Comparison of ENCODE assay signal across 1 cellular context in the genomic region with DNA sequence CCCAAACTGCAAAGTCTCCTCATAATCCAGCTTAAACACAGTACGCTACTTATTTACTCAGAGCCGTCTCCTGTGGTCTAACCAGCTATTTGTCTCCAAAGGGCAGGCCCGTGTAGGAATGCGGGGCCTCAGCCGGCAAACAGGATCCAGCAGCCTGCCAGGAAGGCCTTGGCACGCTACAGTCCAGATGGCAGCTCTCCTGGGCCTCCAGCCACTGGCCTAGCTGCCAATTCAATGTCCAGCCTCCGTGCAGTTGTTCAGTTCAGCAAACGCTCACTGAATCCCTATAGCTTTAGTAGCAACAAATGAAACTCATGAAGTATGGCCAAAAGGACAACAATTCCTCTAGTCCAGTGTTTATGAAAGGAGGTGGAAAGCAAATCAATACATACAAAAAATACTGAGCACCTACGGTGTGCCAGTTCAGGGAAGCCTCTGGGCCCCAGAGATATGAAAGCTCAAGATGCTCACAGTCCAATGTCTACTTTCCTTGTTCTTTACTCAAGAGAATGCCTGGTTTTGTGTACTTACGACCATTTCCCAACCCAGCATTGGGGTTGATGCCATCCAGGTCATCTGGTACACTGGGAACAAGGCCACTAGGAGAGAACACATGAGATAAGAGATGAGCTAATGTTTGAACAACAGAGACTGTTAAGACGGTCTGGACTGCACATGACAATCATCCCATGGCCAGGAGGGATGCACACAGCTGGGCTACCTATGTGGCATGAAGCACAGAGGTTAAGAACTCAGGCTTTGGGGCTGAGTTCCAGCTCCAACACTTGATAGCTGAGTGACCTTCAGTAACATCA.
TF ChIP-seq lines count a peak whose summit lies in the region.

No MANE protein-coding gene starts in this region.

TF ChIP-seq in HepG2, 621 proteins besides CTCF, POLR2A, EP300 and RAD21 (continued from another document and continues in another):
- TF ChIP-seq NR2C2 (CRISPR knock-in tag; IDR thresholded peaks at IDR 0.05; ENCODE audit: borderline replicate concordance) (peak; percentile 74; the same call in 1 of the 2 replicates), ZBTB21 (CRISPR knock-in tag; IDR thresholded peaks at IDR 0.05) (peak; percentile 53; the same call in 1 of the 2 replicates), SOX13 (IDR thresholded peaks at IDR 0.05) (peak; percentile 86), SOX13 (CRISPR knock-in tag; conservative IDR thresholded peaks at IDR 0.05 in 1 of 2, IDR thresholded peaks at IDR 0.05 in 1 of 2) (peak in 1 of 2 experiments; percentile 97; a peak in 2 of 4 replicates), PATZ1 (CRISPR knock-in tag; IDR thresholded peaks at IDR 0.05) (peak; percentile 59), U2AF1 (optimal IDR thresholded peaks at IDR 0.05; ENCODE audit: low read depth, low read length) (no peak), RERE (CRISPR knock-in tag; IDR thresholded peaks at IDR 0.05; ENCODE audit: low read depth) (peak; percentile 94), XBP1 (CRISPR knock-in tag; IDR thresholded peaks at IDR 0.05) (no peak), ATF1 (CRISPR knock-in tag; IDR thresholded peaks at IDR 0.05) (peak; percentile 59; the same call in 1 of the 2 replicates), PLRG1 (conservative IDR thresholded peaks at IDR 0.05) (no peak), YEATS4 (CRISPR knock-in tag; IDR thresholded peaks at IDR 0.05; ENCODE audit: borderline replicate concordance) (peak; percentile 68; the same call in 1 of the 2 replicates), ZNF720 (CRISPR knock-in tag; IDR thresholded peaks at IDR 0.05) (no peak), NCOR1 (IDR thresholded peaks at IDR 0.05; ENCODE audit: borderline replicate concordance, low read length) (peak; percentile 69), TARDBP (CRISPR knock-in tag; IDR thresholded peaks at IDR 0.05) (peak; percentile 90), TCF7L2 (IDR thresholded peaks at IDR 0.05; ENCODE audit: low read depth, low read length) (no peak), MLLT10 (CRISPR knock-in tag; IDR thresholded peaks at IDR 0.05) (no peak), ZNF639 (CRISPR knock-in tag; conservative IDR thresholded peaks at IDR 0.05) (peak; percentile 69; the same call in 1 of the 2 replicates), SMAD9 (CRISPR knock-in tag; IDR thresholded peaks at IDR 0.05) (no peak), ARID2 (CRISPR knock-in tag; IDR thresholded peaks at IDR 0.05; ENCODE audit: borderline replicate concordance) (no peak), GTF3A (CRISPR knock-in tag; conservative IDR thresholded peaks at IDR 0.05) (no peak), RFX3 (CRISPR knock-in tag; IDR thresholded peaks at IDR 0.05) (no peak), ZFX (CRISPR knock-in tag; IDR thresholded peaks at IDR 0.05; ENCODE audit: low read depth) (peak; percentile 79), TEAD3 (CRISPR knock-in tag; optimal IDR thresholded peaks at IDR 0.05; ENCODE audit: borderline replicate concordance) (peak; percentile 94), E2F5 (CRISPR knock-in tag; conservative IDR thresholded peaks at IDR 0.05) (no peak), ZNF749 (CRISPR knock-in tag; IDR thresholded peaks at IDR 0.05; ENCODE audit: borderline replicate concordance) (no peak), ZKSCAN8 (CRISPR knock-in tag; IDR thresholded peaks at IDR 0.05; ENCODE audit: borderline replicate concordance) (peak; percentile 84; the same call in 1 of the 2 replicates), ZBED4 (CRISPR knock-in tag; IDR thresholded peaks at IDR 0.05; ENCODE audit: borderline replicate concordance) (no peak), MXD4 (CRISPR knock-in tag; IDR thresholded peaks at IDR 0.05) (peak; percentile 74; the same call in 1 of the 2 replicates), ZSCAN29 (CRISPR knock-in tag; conservative IDR thresholded peaks at IDR 0.05) (peak; percentile 80), ZNF350 (CRISPR knock-in tag; IDR thresholded peaks at IDR 0.05; ENCODE audit: borderline replicate concordance, low read depth) (peak; percentile 78; the same call in 1 of the 2 replicates)
- TF ChIP-seq, protein P1, sequence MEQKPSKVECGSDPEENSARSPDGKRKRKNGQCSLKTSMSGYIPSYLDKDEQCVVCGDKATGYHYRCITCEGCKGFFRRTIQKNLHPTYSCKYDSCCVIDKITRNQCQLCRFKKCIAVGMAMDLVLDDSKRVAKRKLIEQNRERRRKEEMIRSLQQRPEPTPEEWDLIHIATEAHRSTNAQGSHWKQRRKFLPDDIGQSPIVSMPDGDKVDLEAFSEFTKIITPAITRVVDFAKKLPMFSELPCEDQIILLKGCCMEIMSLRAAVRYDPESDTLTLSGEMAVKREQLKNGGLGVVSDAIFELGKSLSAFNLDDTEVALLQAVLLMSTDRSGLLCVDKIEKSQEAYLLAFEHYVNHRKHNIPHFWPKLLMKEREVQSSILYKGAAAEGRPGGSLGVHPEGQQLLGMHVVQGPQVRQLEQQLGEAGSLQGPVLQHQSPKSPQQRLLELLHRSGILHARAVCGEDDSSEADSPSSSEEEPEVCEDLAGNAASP (CRISPR knock-in tag; IDR thresholded peaks at IDR 0.05; ENCODE audit: borderline replicate concordance), result peak; percentile 87
- TF ChIP-seq, protein P2, sequence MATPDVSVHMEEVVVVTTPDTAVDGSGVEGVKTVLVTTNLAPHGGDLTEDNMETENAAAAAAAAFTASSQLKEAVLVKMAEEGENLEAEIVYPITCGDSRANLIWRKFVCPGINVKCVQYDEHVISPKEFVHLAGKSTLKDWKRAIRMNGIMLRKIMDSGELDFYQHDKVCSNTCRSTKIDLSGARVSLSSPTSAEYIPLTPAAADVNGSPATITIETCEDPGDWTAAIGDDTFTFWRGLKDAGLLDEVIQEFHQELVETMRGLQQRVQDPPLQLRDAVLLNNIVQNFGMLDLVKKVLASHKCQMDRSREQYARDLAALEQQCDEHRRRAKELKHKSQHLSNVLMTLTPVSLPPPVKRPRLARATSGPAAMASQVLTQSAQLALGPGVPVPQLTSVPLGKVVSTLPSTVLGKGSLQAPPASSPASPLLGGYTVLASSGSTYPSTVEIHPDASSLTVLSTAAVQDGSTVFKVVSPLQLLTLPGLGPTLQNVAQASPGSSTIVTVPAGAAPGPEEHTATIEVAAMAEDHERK (CRISPR knock-in tag; IDR thresholded peaks at IDR 0.05; ENCODE audit: low read depth), result 0 out of 2 replicates have a peak, but pooled peaks have one; percentile 23
- TF ChIP-seq, protein P3, sequence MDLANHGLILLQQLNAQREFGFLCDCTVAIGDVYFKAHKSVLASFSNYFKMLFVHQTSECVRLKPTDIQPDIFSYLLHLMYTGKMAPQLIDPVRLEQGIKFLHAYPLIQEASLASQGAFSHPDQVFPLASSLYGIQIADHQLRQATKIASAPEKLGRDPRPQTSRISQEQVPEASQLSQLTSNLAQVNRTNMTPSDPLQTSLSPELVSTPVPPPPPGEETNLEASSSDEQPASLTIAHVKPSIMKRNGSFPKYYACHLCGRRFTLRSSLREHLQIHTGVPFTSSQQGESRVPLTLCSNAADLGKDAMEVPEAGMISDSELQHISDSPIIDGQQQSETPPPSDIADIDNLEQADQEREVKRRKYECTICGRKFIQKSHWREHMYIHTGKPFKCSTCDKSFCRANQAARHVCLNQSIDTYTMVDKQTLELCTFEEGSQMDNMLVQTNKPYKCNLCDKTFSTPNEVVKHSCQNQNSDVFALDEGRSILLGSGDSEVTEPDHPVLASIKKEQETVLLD (CRISPR knock-in tag; IDR thresholded peaks at IDR 0.05; ENCODE audit: low read depth), result no peak
- TF ChIP-seq, protein P4, sequence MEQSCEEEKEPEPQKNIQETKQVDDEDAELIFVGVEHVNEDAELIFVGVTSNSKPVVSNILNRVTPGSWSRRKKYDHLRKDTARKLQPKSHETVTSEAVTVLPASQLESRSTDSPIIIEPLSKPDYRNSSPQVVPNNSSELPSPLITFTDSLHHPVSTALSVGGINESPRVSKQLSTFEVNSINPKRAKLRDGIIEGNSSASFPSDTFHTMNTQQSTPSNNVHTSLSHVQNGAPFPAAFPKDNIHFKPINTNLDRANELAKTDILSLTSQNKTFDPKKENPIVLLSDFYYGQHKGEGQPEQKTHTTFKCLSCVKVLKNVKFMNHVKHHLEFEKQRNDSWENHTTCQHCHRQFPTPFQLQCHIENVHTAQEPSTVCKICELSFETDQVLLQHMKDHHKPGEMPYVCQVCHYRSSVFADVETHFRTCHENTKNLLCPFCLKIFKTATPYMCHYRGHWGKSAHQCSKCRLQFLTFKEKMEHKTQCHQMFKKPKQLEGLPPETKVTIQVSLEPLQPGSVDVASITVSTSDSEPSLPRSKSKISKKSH (CRISPR knock-in tag; IDR thresholded peaks at IDR 0.05; ENCODE audit: borderline replicate concordance), result no peak
